Comparison of ENCODE assay signal across 8 cellular contexts in the genomic region with DNA sequence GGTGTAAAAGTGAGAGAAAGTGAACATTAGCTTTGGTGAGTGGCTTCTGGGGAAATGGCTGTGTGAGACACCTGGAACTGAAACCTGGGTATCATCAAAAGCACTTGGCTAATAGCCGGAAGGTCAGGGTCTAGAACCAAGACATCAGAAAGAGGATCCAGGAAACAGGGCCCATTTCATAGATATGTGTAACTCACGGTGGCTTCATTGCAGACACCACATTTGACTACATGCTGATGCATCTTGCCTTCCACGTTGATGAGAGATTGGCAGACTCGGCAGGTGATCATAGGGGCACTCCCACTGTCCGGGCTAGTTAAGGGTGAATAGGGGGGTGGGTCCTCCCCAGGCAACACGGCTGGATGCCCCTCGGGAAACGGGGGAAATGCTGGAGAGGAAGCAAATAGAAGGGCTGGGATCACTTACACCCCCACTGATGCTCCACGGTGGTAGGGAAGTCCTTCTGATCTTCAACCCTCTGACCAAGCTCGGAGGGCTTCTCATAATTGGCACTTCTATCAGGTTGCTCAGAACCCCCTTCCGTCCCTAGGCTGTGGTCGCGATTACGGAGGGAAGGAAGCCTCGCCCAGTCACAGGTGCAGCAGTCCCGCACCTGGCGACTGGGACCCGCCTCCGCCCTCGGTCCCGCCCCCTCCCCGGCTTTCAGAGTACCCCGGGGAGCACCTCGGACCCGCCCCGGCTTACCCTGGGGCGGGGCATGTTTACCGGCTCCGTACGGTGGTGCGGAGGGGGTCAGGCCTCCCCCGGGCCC. TPM values are rescaled to one million over a fixed set of nuclear protein-coding genes. Genes with fewer than 3 reads are reported as not detected.
DNase-seq lines count a peak whose midpoint lies in the region; TF ChIP-seq lines count a peak whose summit lies in the region.

No MANE protein-coding gene starts in this region.

- intact Hi-C loops in colonic mucosa (cut with DNase I) (loop anchor here (10.0 kb wide), 2 partner anchors 116 to 224 kb away; partner anchors contain the start of genes ANG, PARP2 and RNASE4), stomach (cut with DNase I; ENCODE audit: low total_unique reads) (no loop called here)

- H3K36me3 ChIP-seq in WERI-Rb-1 (peaks cover 50% of the 10 kb centered on the region), colonic mucosa (peaks cover 16% of the 10 kb centered on the region), mesendoderm (ENCODE audit: control insufficient read depth, insufficient read depth, low read length) (peaks cover 5% of the 10 kb centered on the region), stomach (peaks cover 30 to 42% (median 37%) of the 10 kb centered on the region in 4 donors)

- no CpG with 5 or more reads among the region's 32 CpGs for WGBS in mesendoderm (ENCODE audit: extremely low coverage, insufficient coverage, low lambda C conversion rate)
- 3 to 9% (median 4%) methylated on average over 17 to 32 of the region's 32 CpGs for WGBS in stomach, 5 donors

- DNase-seq in NOMO-1 treated with DMSO at 0.1 percent for 48 hours (lab: John Stamatoyannopoulos, UW; ENCODE audit: unreplicated experiment): peak; percentile 33
- DNase-seq in NOMO-1 treated with dmso at 0.1 percent for 144 hours (lab: John Stamatoyannopoulos, UW; ENCODE audit: unreplicated experiment): no peak
- DNase-seq in HT-29 (ENCODE audit: low spot score): peak; percentile 32
- peak; percentile 49 for DNase-seq in WERI-Rb-1
- DNase-seq in colonic mucosa: peak; percentile 79
- DNase-seq in mesendoderm: peak; percentile 29
- peak; percentile 68 for DNase-seq in stomach
- no peak for DNase-seq in NCI-H226

- peaks cover 8% of the 10 kb centered on the region for H3K79me1 ChIP-seq in mesendoderm (ENCODE audit: low read length)

- peaks cover 26% of the 10 kb centered on the region for H3K79me2 ChIP-seq in mesendoderm (ENCODE audit: control insufficient read depth, insufficient read depth, low read length)

- H3K4me3 ChIP-seq in WERI-Rb-1 (ENCODE audit: low read depth, low read length): peak overlapping the region; percentile 80
- H3K4me3 ChIP-seq in colonic mucosa: peak overlapping the region; percentile 91
- peak overlapping the region; percentile 80 for H3K4me3 ChIP-seq in mesendoderm (ENCODE audit: low read length)
- H3K4me3 ChIP-seq in stomach: peak overlapping the region; percentile 88 to 99 (median 91)

- H3K4me1 ChIP-seq in colonic mucosa (peaks cover 12% of the 10 kb centered on the region), mesendoderm (ENCODE audit: control insufficient read depth, low read depth, low read length) (peaks cover 3% of the 10 kb centered on the region), stomach (peaks cover 21 to 59% (median 50%) of the 10 kb centered on the region in 4 donors)

- H3K9me3 ChIP-seq in WERI-Rb-1 (ENCODE audit: severe bottlenecking) (no peaks in the 10 kb centered on the region), colonic mucosa (no peaks in the 10 kb centered on the region), stomach (no peaks in the 10 kb centered on the region)

- H2BK15ac ChIP-seq in mesendoderm (replicated peaks; ENCODE audit: low read depth): no peak overlapping the region

- H2BK120ac ChIP-seq in mesendoderm (ENCODE audit: low read depth, low read length): no peak overlapping the region

- H3K18ac ChIP-seq in mesendoderm (ENCODE audit: low read length): peak overlapping the region; percentile 44

- peak overlapping the region; percentile 38 for H3K4ac ChIP-seq in mesendoderm (ENCODE audit: low read depth, low read length)

- peak overlapping the region; percentile 24 for H2BK5ac ChIP-seq in mesendoderm (ENCODE audit: low read length)

- H3K56ac ChIP-seq in mesendoderm (ENCODE audit: low read length): peak overlapping the region; percentile 95

- H2AK5ac ChIP-seq in mesendoderm (ENCODE audit: low read length): no peak overlapping the region

- peak overlapping the region; percentile 82 for H4K8ac ChIP-seq in mesendoderm (ENCODE audit: low read depth, low read length)

- TF ChIP-seq EP300 in stomach (IDR thresholded peaks at IDR 0.05): no peak

- peak overlapping the region; percentile 87 for H3K4me2 ChIP-seq in mesendoderm (ENCODE audit: low read length)

- H3K23ac ChIP-seq in mesendoderm (ENCODE audit: low read length): no peak overlapping the region

- peak overlapping the region; percentile 72 to 98 for H3K9ac ChIP-seq in colonic mucosa (ENCODE audit: low read depth in 2 of 2, low read length in 2 of 2)
- H3K9ac ChIP-seq in mesendoderm (ENCODE audit: low read length): peak overlapping the region; percentile 86

- H4K5ac ChIP-seq in mesendoderm (ENCODE audit: low read length): no peak overlapping the region

- no peak for TF ChIP-seq POLR2A in stomach (IDR thresholded peaks at IDR 0.05)

- H3K27me3 ChIP-seq in WERI-Rb-1 (ENCODE audit: insufficient read depth, low read depth, severe bottlenecking) (no peaks in the 10 kb centered on the region), colonic mucosa (no peaks in the 10 kb centered on the region), mesendoderm (ENCODE audit: insufficient read depth, low read length, poor library complexity) (no peaks in the 10 kb centered on the region), stomach (no peaks in the 10 kb centered on the region)

- no peak for TF ChIP-seq CTCF in WERI-Rb-1 (IDR thresholded peaks at IDR 0.05; ENCODE audit: low read depth, low read length)
- TF ChIP-seq CTCF in colonic mucosa (IDR thresholded peaks at IDR 0.05): no peak
- TF ChIP-seq CTCF in stomach (IDR thresholded peaks at IDR 0.05): no peak

- H3K27ac ChIP-seq in WERI-Rb-1: peak overlapping the region; percentile 91
- H3K27ac ChIP-seq in colonic mucosa: peak overlapping the region; percentile 95
- peak overlapping the region; percentile 82 for H3K27ac ChIP-seq in mesendoderm (ENCODE audit: low read depth, low read length)
- peak overlapping the region; percentile 96 to 99 (median 98) for H3K27ac ChIP-seq in stomach

RNA-seq across cellular contexts. Expression of gene PIP4P1, which starts 0.6 kb away (rescaled TPM):
- 33.1 and 35.7 TPM in 2 replicates for total RNA-seq in HT-29 (2014; rRNA removed; shearing (Covaris generic))
- total RNA-seq in colonic mucosa (10 to 100 TPM; 30.3 to 54.6 TPM), stomach (10 to 100 TPM in 3 of 5 donors, 1 to 10 TPM in 2; 2.0 to 25.6 (median 20.4) TPM)
- 19.1 TPM for polyA plus RNA-seq in mesendoderm (2013, experiment 1 of 2)
- polyA plus RNA-seq in mesendoderm (2013, experiment 2 of 2): 19.4 TPM
- 10 to 100 TPM; 22.6 to 30.5 (median 28.4) TPM for polyA plus RNA-seq in stomach

RNA-seq across cellular contexts. Expression of gene APEX1, which starts 5.6 kb away (rescaled TPM):
- total RNA-seq in HT-29 (2014; rRNA removed; shearing (Covaris generic)): 64.0 TPM in 2 replicates
- total RNA-seq in colonic mucosa: 100 to 1,000 TPM; 119 to 169 TPM
- polyA plus RNA-seq in mesendoderm (2013, experiment 1 of 2): 537 TPM
- 535 TPM for polyA plus RNA-seq in mesendoderm (2013, experiment 2 of 2)
- total RNA-seq in stomach: 100 to 1,000 TPM in 4 of 5 donors, 10 to 100 TPM in 1; 70.1 to 219 (median 149) TPM
- 100 to 1,000 TPM; 104 to 148 (median 118) TPM for polyA plus RNA-seq in stomach

RNA-seq across cellular contexts. Expression of gene OSGEP, which starts 6.0 kb away (rescaled TPM):
- total RNA-seq in HT-29 (2014; rRNA removed; shearing (Covaris generic)): 44.2 and 44.5 TPM in 2 replicates
- total RNA-seq in colonic mucosa: 10 to 100 TPM; 26.9 to 42.0 TPM
- 22.5 TPM for polyA plus RNA-seq in mesendoderm (2013, experiment 1 of 2)
- 23.3 TPM for polyA plus RNA-seq in mesendoderm (2013, experiment 2 of 2)
- total RNA-seq in stomach: 10 to 100 TPM; 29.9 to 71.8 (median 59.7) TPM
- 10 to 100 TPM; 24.7 to 58.5 (median 43.4) TPM for polyA plus RNA-seq in stomach

RNA-seq across cellular contexts. Expression of gene PNP, which starts 8.6 kb away (rescaled TPM):
- 82.7 and 90.1 TPM in 2 replicates for total RNA-seq in HT-29 (2014; rRNA removed; shearing (Covaris generic))
- 100 to 1,000 TPM; 121 to 123 TPM for total RNA-seq in colonic mucosa
- polyA plus RNA-seq in mesendoderm (2013, experiment 1 of 2): 201 TPM
- polyA plus RNA-seq in mesendoderm (2013, experiment 2 of 2): 198 TPM
- total RNA-seq in stomach: 10 to 100 TPM; 11.3 to 47.7 (median 46.0) TPM
- 100 to 1,000 TPM in 1 of 3 donors, 10 to 100 TPM in 2; 36.5 to 125 (median 72.1) TPM for polyA plus RNA-seq in stomach

RNA-seq across cellular contexts. Expression of gene KLHL33, which starts 24.7 kb away (rescaled TPM):
- not detected in 2 replicates for total RNA-seq in HT-29 (2014; rRNA removed; shearing (Covaris generic))
- total RNA-seq in colonic mucosa: under 1 TPM; 0.05 TPM
- 0.03 TPM for polyA plus RNA-seq in mesendoderm (2013, experiment 1 of 2)
- polyA plus RNA-seq in mesendoderm (2013, experiment 2 of 2): 0.03 TPM
- total RNA-seq in stomach: 1 to 10 TPM in 1 of 5 donors, under 1 TPM in 2, not detected in 2; under 0.01 to 4.3 (median 0.37) TPM
- under 1 TPM in 2 of 3 donors, not detected in 1; 0.05 to 0.06 TPM for polyA plus RNA-seq in stomach

Comparison
In these comparisons a context has a peak if more than half of its experiments do, and no peak if none do; other contexts are left out.
1. DNase-seq: peak in NOMO-1 treated with DMSO at 0.1 percent for 48 hours (single experiment), HT-29 (single experiment), WERI-Rb-1 (single experiment), colonic mucosa (single experiment), mesendoderm (single experiment) and stomach (single experiment); none in NOMO-1 treated with dmso at 0.1 percent for 144 hours (single experiment) and NCI-H226 (single experiment).
2. Peak in every context shown above with its lines, with median percentiles within 50 percentile points of each other: H3K27ac ChIP-seq and H3K4me3 ChIP-seq.